8 cellular contexts compared by ENCODE assay signal in genomic region chrX:136909119-136909705, GRCh38. TPM values are rescaled to one million over a fixed set of nuclear protein-coding genes. Genes with fewer than 3 reads are reported as not detected.
A peak's percentile ranks its signal among the peaks of the same experiment; 100 is the strongest.
DNase-seq lines count a peak whose midpoint lies in the region; ATAC-seq lines count a peak whose summit lies in the region.

No MANE protein-coding gene starts in this region.

- H3K9me3 ChIP-seq in KOPT-K1 (ENCODE audit: insufficient read depth, low read length, poor library complexity, severe bottlenecking): no peaks in the 10 kb centered on the region

- no peaks in the 10 kb centered on the region for H3K36me3 Mint-ChIP-seq in activated T-helper 17 cell treated with anti-CD3 and anti-CD28 coated beads, Interleukin-2, amount 50 U/mL, for 72 hours (ENCODE audit: low read depth)
- H3K36me3 Mint-ChIP-seq in natural killer cell treated with Interleukin-12 subunit alpha and Interleukin-12 subunit beta and Interleukin-15 and Interleukin-18, amount 100 ng/mL, for 72 hours: no peaks in the 10 kb centered on the region

- H3K27ac Mint-ChIP-seq in activated T-helper 17 cell treated with anti-CD3 and anti-CD28 coated beads, Interleukin-2, amount 50 U/mL, for 72 hours: peak overlapping the region; percentile 94
- peak overlapping the region; percentile 79 to 93 for H3K27ac Mint-ChIP-seq in natural killer cell treated with Interleukin-12 subunit alpha and Interleukin-12 subunit beta and Interleukin-15 and Interleukin-18, amount 100 ng/mL, for 72 hours

- no peaks in the 10 kb centered on the region for H3K9me3 Mint-ChIP-seq in activated T-helper 17 cell treated with anti-CD3 and anti-CD28 coated beads, Interleukin-2, amount 50 U/mL, for 72 hours
- H3K9me3 Mint-ChIP-seq in natural killer cell treated with Interleukin-12 subunit alpha and Interleukin-12 subunit beta and Interleukin-15 and Interleukin-18, amount 100 ng/mL, for 72 hours: no peaks in the 10 kb centered on the region

- peak overlapping the region; percentile 90 for H3K4me3 Mint-ChIP-seq in activated T-helper 17 cell treated with anti-CD3 and anti-CD28 coated beads, Interleukin-2, amount 50 U/mL, for 72 hours
- H3K4me3 Mint-ChIP-seq in natural killer cell treated with Interleukin-12 subunit alpha and Interleukin-12 subunit beta and Interleukin-15 and Interleukin-18, amount 100 ng/mL, for 72 hours: peak overlapping the region; percentile 98

- no peaks in the 10 kb centered on the region for H3K36me3 ChIP-seq in KOPT-K1 (ENCODE audit: insufficient read depth, low read length)

- DNase-seq in DMS53 treated with DMSO at 0.1 percent for 48 hours (lab: John Stamatoyannopoulos, UW; ENCODE audit: unreplicated experiment) (peak; percentile 79), RPMI8226 (peak; percentile 83), fibroblast of peridontal ligament (ENCODE audit: extremely low read depth) (peak; percentile 74)
- DNase-seq in natural killer cell treated with Interleukin-12 subunit alpha and Interleukin-12 subunit beta and Interleukin-15 and Interleukin-18, amount 100 ng/mL, for 72 hours (ENCODE audit: low spot score): peak; percentile 71
- peak; percentile 79 for DNase-seq in stimulated activated naive CD8-positive, alpha-beta T cell treated with anti-CD3 and anti-CD28 coated beads, Interleukin-15, Interleukin-2, amounts not matched to agents 100 U/mL and 50 U/mL, for 24 hours

- H3K4me1 Mint-ChIP-seq in activated T-helper 17 cell treated with anti-CD3 and anti-CD28 coated beads, Interleukin-2, amount 50 U/mL, for 72 hours: peaks cover 7% of the 10 kb centered on the region
- H3K4me1 Mint-ChIP-seq in natural killer cell treated with Interleukin-12 subunit alpha and Interleukin-12 subunit beta and Interleukin-15 and Interleukin-18, amount 100 ng/mL, for 72 hours (ENCODE audit: low read depth in 2 of 2): peaks cover 22 to 23% of the 10 kb centered on the region in 2 donors

- no peaks in the 10 kb centered on the region for H3K27me3 Mint-ChIP-seq in activated T-helper 17 cell treated with anti-CD3 and anti-CD28 coated beads, Interleukin-2, amount 50 U/mL, for 72 hours
- no peaks in the 10 kb centered on the region for H3K27me3 Mint-ChIP-seq in natural killer cell treated with Interleukin-12 subunit alpha and Interleukin-12 subunit beta and Interleukin-15 and Interleukin-18, amount 100 ng/mL, for 72 hours

- ATAC-seq in GM21737 (IDR thresholded peaks at IDR 0.05; ENCODE audit: unreplicated experiment): peak; percentile 68
- ATAC-seq in activated T-helper 17 cell treated with anti-CD3 and anti-CD28 coated beads, Interleukin-2, amount 50 U/mL, for 72 hours (replicated peaks): peak; percentile 76
- ATAC-seq in natural killer cell treated with Interleukin-12 subunit alpha and Interleukin-12 subunit beta and Interleukin-15 and Interleukin-18, amount 100 ng/mL, for 72 hours: peak; percentile 87 to 88
- ATAC-seq in stimulated activated naive CD8-positive, alpha-beta T cell treated with anti-CD3 and anti-CD28 coated beads, Interleukin-15, Interleukin-2, amounts not matched to agents 100 U/mL and 50 U/mL, for 24 hours: peak; percentile 81

- H3K27ac ChIP-seq in KOPT-K1 (ENCODE audit: low read depth, low read length, poor library complexity, severe bottlenecking): peak overlapping the region; percentile 79

RNA-seq across cellular contexts. Expression of gene RBMX, which starts 28.7 kb away (rescaled TPM):
- 100 to 1,000 TPM; 214 to 247 TPM for total RNA-seq in activated T-helper 17 cell treated with anti-CD3 and anti-CD28 coated beads, Interleukin-2, amount 50 U/mL, for 72 hours
- 100 to 1,000 TPM; 170 to 211 TPM for total RNA-seq in natural killer cell treated with Interleukin-12 subunit alpha and Interleukin-12 subunit beta and Interleukin-15 and Interleukin-18, amount 100 ng/mL, for 72 hours

Comparison
In these comparisons a context has a peak if more than half of its experiments do, and no peak if none do; other contexts are left out.
1. Peak in every context shown above with its lines: DNase-seq, ATAC-seq and H3K27ac ChIP-seq.